ENCODE assay signal across 11 cellular contexts in genomic region chr1:183291802-183292515, GRCh38.
DNase-seq lines count a peak whose midpoint lies in the region; ATAC-seq, FAIRE-seq and TF ChIP-seq lines count a peak whose summit lies in the region.
"Had no signal": no experiment of that assay in that cellular context is flagged by ENCODE, and none has a peak within 500 bp of the region (broad histone marks: within the 10 kb centered on the region; RNA-seq: fewer than 3 reads in every experiment).

No MANE protein-coding gene starts in this region.

- peak; percentile 48 for FAIRE-seq in keratinocyte (lab: Jason Lieb, UNC)

- intact Hi-C loops in tibial artery (cut with DNase I; ENCODE audit: low total_unique reads) = no loop called here

- H3K27ac Mint-ChIP-seq in HFFc6 (peak overlapping the region; percentile 77), brain (peak overlapping the region in 3 of 5 experiments; percentile 5 to 79 (median 49))
- H3K27ac Mint-ChIP-seq: activated B cell treated with CpG ODN at 0.5 μM for 24 hours; activated T-helper 17 cell treated with anti-CD3 and anti-CD28 coated beads, Interleukin-2, amount 50 U/mL, for 72 hours had no signal

- dilution Hi-C loops in keratinocyte (cut with MboI; ENCODE audit: extremely low pct_ligation_motif_present, low sequenced_read_pairs) = no loop called here

- H3K9me3 Mint-ChIP-seq in HFFc6 (no peaks in the 10 kb centered on the region), brain (peaks cover 0 to 5% (median 3%) of the 10 kb centered on the region in 5 experiments)
- H3K9me3 Mint-ChIP-seq: activated B cell treated with CpG ODN at 0.5 μM for 24 hours; activated T-helper 17 cell treated with anti-CD3 and anti-CD28 coated beads, Interleukin-2, amount 50 U/mL, for 72 hours had no signal

- TF ChIP-seq CTCF in HFFc6 (IDR thresholded peaks at IDR 0.05) = no peak
- no peak for TF ChIP-seq CTCF in brain (conservative IDR thresholded peaks at IDR 0.05)
- TF ChIP-seq CTCF in keratinocyte (optimal IDR thresholded peaks at IDR 0.05 in 1 of 3, IDR thresholded peaks at IDR 0.05 in 1 of 3, conservative IDR thresholded peaks at IDR 0.05 in 1 of 3; ENCODE audit: extremely low read depth in 1 of 3, insufficient read depth in 2 of 3, low read length in 3 of 3) = no peak
- no peak for TF ChIP-seq CTCF in tibial artery (IDR thresholded peaks at IDR 0.05)

- no peaks in the 10 kb centered on the region for H3K9me1 ChIP-seq in keratinocyte (ENCODE audit: control insufficient read depth, extremely low read depth, insufficient read depth, low read length)

- peak overlapping the region; percentile 55 for H3K4me2 ChIP-seq in keratinocyte (ENCODE audit: control insufficient read depth, extremely low read depth, insufficient read depth, low read depth, low read length)

- no peaks in the 10 kb centered on the region for H3K79me2 ChIP-seq in keratinocyte (ENCODE audit: control insufficient read depth, insufficient read depth, low read length)

- H3K27me3 Mint-ChIP-seq in HFFc6 (ENCODE audit: insufficient read depth) (0 out of 2 replicates have a peak, but pooled peaks cover 1% of the 10 kb centered on the region), brain (no peaks in the 10 kb centered on the region)

- no peak overlapping the region for H3K9ac ChIP-seq in keratinocyte (ENCODE audit: control insufficient read depth, extremely low read depth, insufficient read depth, low read length)

- H2AFZ ChIP-seq in keratinocyte (ENCODE audit: control insufficient read depth, low read length) = peak overlapping the region; percentile 32

- H3K4me1 ChIP-seq in keratinocyte (ENCODE audit: control insufficient read depth, extremely low read depth, insufficient read depth, low read length) (peaks cover 16% of the 10 kb centered on the region), tibial artery (peaks cover 0 to 54% (median 34%) of the 10 kb centered on the region in 4 donors)

- DNase-seq in HFFc6 = peak; percentile 27
- DNase-seq in keratinocyte (ENCODE audit: low read depth, low spot score) = no peak
- no peak for DNase-seq in tibial artery
- DNase-seq in erythroblast (lab: John Stamatoyannopoulos, UW) = no peak
- no peak for DNase-seq in activated gamma-delta T cell treated with Interleukin-2 at 50 U/mL for 16 hours
- DNase-seq: activated B cell treated with CpG ODN at 0.5 μM for 24 hours, dorsolateral prefrontal cortex, NCI-H510A treated with DMSO at 0.1 percent for 48 hours had no signal

- peaks cover 27% of the 10 kb centered on the region for H3K4me1 Mint-ChIP-seq in HFFc6 (ENCODE audit: low read depth)
- peaks cover 26% of the 10 kb centered on the region for H3K4me1 Mint-ChIP-seq in brain
- H3K4me1 Mint-ChIP-seq: activated B cell treated with CpG ODN at 0.5 μM for 24 hours; activated T-helper 17 cell treated with anti-CD3 and anti-CD28 coated beads, Interleukin-2, amount 50 U/mL, for 72 hours had no signal

- H4K20me1 ChIP-seq in keratinocyte (ENCODE audit: control insufficient read depth, extremely low read depth, insufficient read depth, low read length) = no peaks in the 10 kb centered on the region

- no peaks in the 10 kb centered on the region for H3K27me3 ChIP-seq in keratinocyte (ENCODE audit: control insufficient read depth, extremely low read depth, insufficient read depth, low read length)
- no peaks in the 10 kb centered on the region for H3K27me3 ChIP-seq in tibial artery
- H3K27me3 ChIP-seq: dorsolateral prefrontal cortex had no signal

- ATAC-seq in HG03460 (IDR thresholded peaks at IDR 0.05; ENCODE audit: unreplicated experiment) = no peak
- ATAC-seq: activated T-helper 17 cell treated with anti-CD3 and anti-CD28 coated beads, Interleukin-2, amount 50 U/mL, for 72 hours had no signal

- H3K9me3 ChIP-seq in keratinocyte (ENCODE audit: control insufficient read depth, low read depth, low read length) (no peaks in the 10 kb centered on the region), tibial artery (no peaks in the 10 kb centered on the region)

- no peak for TF ChIP-seq POLR2A in erythroblast (IDR thresholded peaks at IDR 0.05; ENCODE audit: low read length)

- H3K36me3 ChIP-seq in keratinocyte (ENCODE audit: control insufficient read depth in 2 of 2, extremely low read depth in 1 of 2, insufficient read depth in 2 of 2, low read length in 2 of 2) (no peaks in the 10 kb centered on the region), tibial artery (no peaks in the 10 kb centered on the region)

- H3K4me3 Mint-ChIP-seq in HFFc6 (peak overlapping the region; percentile 22; the same call in 1 of the 2 replicates), brain (no peak overlapping the region)
- H3K4me3 Mint-ChIP-seq: activated B cell treated with CpG ODN at 0.5 μM for 24 hours; activated T-helper 17 cell treated with anti-CD3 and anti-CD28 coated beads, Interleukin-2, amount 50 U/mL, for 72 hours had no signal

- no peaks in the 10 kb centered on the region; the same call in 1 of the 2 replicates for H3K36me3 Mint-ChIP-seq in HFFc6 (ENCODE audit: low read depth)
- peaks cover 24% of the 10 kb centered on the region for H3K36me3 Mint-ChIP-seq in brain

- no peak overlapping the region for H3K27ac ChIP-seq in keratinocyte (ENCODE audit: control insufficient read depth, insufficient read depth, low read length)
- peak overlapping the region; percentile 63 to 77 for H3K27ac ChIP-seq in tibial artery
- H3K27ac ChIP-seq: dorsolateral prefrontal cortex had no signal

- H3K4me3 ChIP-seq in keratinocyte (ENCODE audit: control insufficient read depth in 2 of 3, extremely low read depth in 1 of 3, insufficient read depth in 2 of 3, low read depth in 1 of 3, low read length in 3 of 3) (no peak overlapping the region), tibial artery (no peak overlapping the region)
- H3K4me3 ChIP-seq: dorsolateral prefrontal cortex had no signal
